In the genomic region with DNA sequence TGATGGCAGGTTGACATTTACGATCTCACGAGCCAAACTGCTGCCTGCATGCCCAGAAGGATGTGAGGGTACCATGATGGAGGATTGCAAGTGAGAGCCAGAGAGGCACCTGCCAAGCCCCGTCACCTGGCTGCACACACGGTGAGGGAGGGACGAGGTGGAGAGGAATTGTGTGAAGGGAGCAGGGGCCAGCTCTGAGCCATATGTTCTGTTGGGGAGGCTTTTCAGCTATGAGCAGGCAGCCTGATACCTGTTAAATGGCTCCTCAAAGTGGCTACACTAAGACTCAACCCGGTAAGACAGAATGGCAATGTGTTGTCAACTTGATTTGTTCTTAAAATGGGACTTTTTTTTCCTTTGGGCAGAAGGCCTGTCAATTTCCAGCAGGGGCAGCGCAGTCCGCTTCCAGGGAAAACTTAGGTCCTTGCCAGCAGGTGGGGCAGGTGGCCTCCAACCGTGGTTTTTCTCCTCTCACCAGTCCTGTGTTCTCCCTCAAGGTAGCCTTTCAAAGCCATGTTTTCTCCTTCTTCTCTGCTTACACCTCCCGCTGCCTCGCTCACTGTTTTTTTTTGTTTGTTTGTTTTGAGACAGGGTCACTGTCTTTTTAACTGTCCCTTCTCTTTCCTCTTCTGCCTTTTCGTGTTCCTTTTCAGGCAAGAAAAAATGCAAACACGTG, we compare ENCODE assay signal across 9 cellular contexts. TPM values are rescaled to one million over a fixed set of nuclear protein-coding genes. Genes with fewer than 3 reads are reported as not detected.
DNase-seq lines count a peak whose midpoint lies in the region; ATAC-seq, FAIRE-seq and TF ChIP-seq lines count a peak whose summit lies in the region.
"Had no signal": no experiment of that assay in that cellular context is flagged by ENCODE, and none has a peak within 500 bp of the region (broad histone marks: within the 10 kb centered on the region; RNA-seq: fewer than 3 reads in every experiment).

No MANE protein-coding gene starts in this region.

- H2AFZ ChIP-seq in GM12878 (ENCODE audit: control insufficient read depth, low read depth, low read length): no peak overlapping the region

- 0 out of 2 replicates have a peak overlapping the region, but pooled peaks have one; percentile 12 for H3K4me2 ChIP-seq in GM12878 (ENCODE audit: control insufficient read depth, insufficient read depth)

- SMC1A ChIA-PET in GM12878 (lab: Charles Lee; ENCODE audit: uncharacterized antibody, unreplicated experiment): interaction anchor here (0.6 to 6.4 kb wide), 15 partner anchors 10 to 252 kb away, joined by 3 to 41 read pairs (median 3); a partner anchor contains a TSS

- TF ChIP-seq CTCF in D721Med (IDR thresholded peaks at IDR 0.05; ENCODE audit: insufficient read depth, missing control alignments): peak; percentile 4
- TF ChIP-seq CTCF in GM12878 (IDR thresholded peaks at IDR 0.05 in 2 of 3, conservative IDR thresholded peaks at IDR 0.05 in 1 of 3; ENCODE audit: control insufficient read depth in 2 of 3, extremely low read depth in 1 of 3, insufficient read depth in 1 of 3, low read depth in 3 of 3, low read length in 3 of 3): peak in 2 of 3 experiments; percentile 10 to 25; a peak in 1 of 6 replicates

- H3K4me1 ChIP-seq in GM12878 (ENCODE audit: control insufficient read depth, insufficient read depth, low read length) (peaks cover 25% of the 10 kb centered on the region), muscle layer of duodenum (ENCODE audit: control insufficient read depth in 1 of 2, insufficient read depth in 2 of 2, low read length in 2 of 2) (peaks cover 16 to 20% of the 10 kb centered on the region in 2 donors)

- no peaks in the 10 kb centered on the region for H3K79me2 ChIP-seq in GM12878 (ENCODE audit: control insufficient read depth, insufficient read depth, low read length)

- no peaks in the 10 kb centered on the region for H3K27me3 ChIP-seq in GM12878 (replicated peaks in 1 of 2; ENCODE audit: control insufficient read depth in 2 of 2, insufficient read depth in 2 of 2, low read length in 1 of 2)
- no peaks in the 10 kb centered on the region for H3K27me3 ChIP-seq in muscle layer of duodenum (ENCODE audit: low read depth, low read length)

- no peak for TF ChIP-seq POLR2A in GM12878 (IDR thresholded peaks at IDR 0.05; ENCODE audit: low read depth, low read length)

- peaks cover 5% of the 10 kb centered on the region; the same call in 1 of the 3 replicates for H3K9me3 ChIP-seq in GM12878 (replicated peaks; ENCODE audit: control insufficient read depth, insufficient read depth, low read length)
- no peaks in the 10 kb centered on the region for H3K9me3 ChIP-seq in muscle layer of duodenum (ENCODE audit: control insufficient read depth in 1 of 2, low read length in 2 of 2)

- BruUV-seq in GM12878 (replicated peaks; lab: Mats Ljungman, UMichigan): no TSS peak

- H3K4me3 Mint-ChIP-seq in activated CD4-positive, alpha-beta memory T cell treated with anti-CD3 and anti-CD28 coated beads, Interleukin-2, amount 10 ng/mL, durations not matched to agents 7 days and 5 days: no peak overlapping the region
- H3K4me3 Mint-ChIP-seq: activated naive CD8-positive, alpha-beta T cell treated with anti-CD3 and anti-CD28 coated beads, Interleukin-2, amount 50 U/mL, for 24 hours had no signal

- H3K27me3 Mint-ChIP-seq in activated CD4-positive, alpha-beta memory T cell treated with anti-CD3 and anti-CD28 coated beads, Interleukin-2, amount 10 ng/mL, durations not matched to agents 7 days and 5 days: peaks cover 2% of the 10 kb centered on the region
- H3K27me3 Mint-ChIP-seq: activated naive CD8-positive, alpha-beta T cell treated with anti-CD3 and anti-CD28 coated beads, Interleukin-2, amount 50 U/mL, for 24 hours had no signal

- TF ChIP-seq RAD21 in GM12878 (IDR thresholded peaks at IDR 0.05; ENCODE audit: insufficient read depth, low read depth, low read length): no peak

- 91% methylated on average over 13 of the region's 13 CpGs for WGBS in GM12878 (ENCODE audit: insufficient coverage, insufficient replicate concordance, low lambda C conversion rate, missing lambda C conversion rate)

- RAD21 ChIA-PET in GM12878 (lab: Charles Lee; ENCODE audit: unreplicated experiment): interaction anchor here (0.6 to 2.9 kb wide), 8 partner anchors 13 to 96 kb away, joined by 3 to 11 read pairs (median 6); no protein-coding TSS in a partner anchor

- CTCF ChIA-PET in GM12878 (lab: Yijun Ruan, JAX): interaction anchor here (0.7 to 3.5 kb wide), 6 partner anchors 10 to 52 kb away, joined by 3 to 15 read pairs (median 4); no protein-coding TSS in a partner anchor
- CTCF ChIA-PET in activated CD4-positive, alpha-beta memory T cell treated with anti-CD3 and anti-CD28 coated beads, Interleukin-2, amount 10 ng/mL, durations not matched to agents 7 days and 5 days (lab: Charles Lee): no interaction called here

- no peaks in the 10 kb centered on the region for H3K9me3 Mint-ChIP-seq in activated CD4-positive, alpha-beta memory T cell treated with anti-CD3 and anti-CD28 coated beads, Interleukin-2, amount 10 ng/mL, durations not matched to agents 7 days and 5 days
- H3K9me3 Mint-ChIP-seq: activated naive CD8-positive, alpha-beta T cell treated with anti-CD3 and anti-CD28 coated beads, Interleukin-2, amount 50 U/mL, for 24 hours had no signal

- H3K4me1 Mint-ChIP-seq in activated CD4-positive, alpha-beta memory T cell treated with anti-CD3 and anti-CD28 coated beads, Interleukin-2, amount 10 ng/mL, durations not matched to agents 7 days and 5 days: peaks cover 13% of the 10 kb centered on the region

- no peak for TF ChIP-seq EP300 in GM12878 (IDR thresholded peaks at IDR 0.05; ENCODE audit: borderline replicate concordance in 1 of 2, control insufficient read depth in 1 of 2, low read depth in 2 of 2, low read length in 2 of 2)

- no peak overlapping the region for H3K27ac Mint-ChIP-seq in activated CD4-positive, alpha-beta memory T cell treated with anti-CD3 and anti-CD28 coated beads, Interleukin-2, amount 10 ng/mL, durations not matched to agents 7 days and 5 days
- H3K27ac Mint-ChIP-seq: activated naive CD8-positive, alpha-beta T cell treated with anti-CD3 and anti-CD28 coated beads, Interleukin-2, amount 50 U/mL, for 24 hours had no signal

- POLR2A ChIA-PET in GM12878 (lab: Charles Lee): interaction anchor here (1.0 to 1.1 kb wide), 2 partner anchors 46 to 47 kb away, joined by 4 to 5 read pairs; no protein-coding TSS in a partner anchor
- POLR2A ChIA-PET in activated CD4-positive, alpha-beta memory T cell treated with anti-CD3 and anti-CD28 coated beads, Interleukin-2, amount 10 ng/mL, durations not matched to agents 7 days and 5 days (lab: Charles Lee): no interaction called here

- no peak overlapping the region for H3K4me3 ChIP-seq in GM12878
- peak overlapping the region in 1 of 2 donors; percentile 18 for H3K4me3 ChIP-seq in muscle layer of duodenum (ENCODE audit: low read depth in 1 of 2, low read length in 2 of 2)

- no peak overlapping the region for H3K9ac ChIP-seq in GM12878 (ENCODE audit: control insufficient read depth, insufficient read depth, low read length)

- FAIRE-seq in D721Med (lab: Jason Lieb, UNC) (no peak), GM12878 (lab: Jason Lieb, UNC) (no peak)

- no peak overlapping the region for H3K27ac ChIP-seq in GM12878 (ENCODE audit: control insufficient read depth, insufficient read depth)
- H3K27ac ChIP-seq in muscle layer of duodenum (ENCODE audit: low read length): peak overlapping the region; percentile 62

- no peaks in the 10 kb centered on the region for H3K36me3 Mint-ChIP-seq in activated CD4-positive, alpha-beta memory T cell treated with anti-CD3 and anti-CD28 coated beads, Interleukin-2, amount 10 ng/mL, durations not matched to agents 7 days and 5 days (ENCODE audit: low read depth)

- intact Hi-C loops in GM12878 (cut with micrococcal nuclease; ENCODE audit: unreplicated experiment): loop anchor here (2.0 to 5.0 kb wide), 2 partner anchors 50 to 64 kb away; no protein-coding TSS in a partner anchor

- in situ Hi-C loops in GM12878 (cut with MboI): no loop called here

- ATAC-seq in GM12878 (no peak), HG03378 (IDR thresholded peaks at IDR 0.05; ENCODE audit: unreplicated experiment) (no peak), GM21786 (IDR thresholded peaks at IDR 0.05; ENCODE audit: unreplicated experiment) (no peak)

- no peaks in the 10 kb centered on the region for H4K20me1 ChIP-seq in GM12878 (ENCODE audit: control insufficient read depth, insufficient read depth)

- no peak for DNase-seq in D721Med (ENCODE audit: insufficient read length, low spot score)
- DNase-seq in NCI-H1417 treated with DMSO at 0.1 percent for 48 hours (lab: John Stamatoyannopoulos, UW): peak; percentile 15
- no peak for DNase-seq in GM12878 (ENCODE audit: low read depth, low spot score)
- no peak for DNase-seq in foreskin melanocyte
- no peak for DNase-seq in activated CD4-positive, alpha-beta memory T cell treated with anti-CD3 and anti-CD28 coated beads, Interleukin-2, amount 10 ng/mL, durations not matched to agents 7 days and 5 days

- H3K36me3 ChIP-seq in GM12878 (ENCODE audit: control insufficient read depth in 2 of 2, insufficient read depth in 2 of 2, low read length in 1 of 2) (no peaks in the 10 kb centered on the region), muscle layer of duodenum (ENCODE audit: control insufficient read depth in 1 of 2, insufficient read depth in 2 of 2, low read length in 2 of 2) (no peaks in the 10 kb centered on the region)

TF ChIP-seq in GM12878, 131 proteins besides CTCF, POLR2A, EP300 and RAD21 (continues in another document):
- no peak for TF ChIP-seq CHD2 (IDR thresholded peaks at IDR 0.05; ENCODE audit: borderline replicate concordance, low read depth, low read length)
- TF ChIP-seq BACH1 (IDR thresholded peaks at IDR 0.05; ENCODE audit: borderline replicate concordance): no peak
- no peak for TF ChIP-seq ZNF622 (IDR thresholded peaks at IDR 0.05)

RNA-seq across cellular contexts. Expression of a gene that starts 57.7 kb away (rescaled TPM):
- 35.6 and 39.6 TPM in 2 replicates for total RNA-seq in GM12878 (2013; cell fraction: nucleolus; rRNA removed)
- 20.1 and 20.4 TPM in 2 replicates for total RNA-seq in GM12878 (2014; rRNA removed)
- total RNA-seq in GM12878 (2014; rRNA removed; fragmentation: Illumina TruSeq; extraction: Trizol): 10.2 and 11.8 TPM in 2 replicates
- 16.1 and 16.8 TPM in 2 replicates for total RNA-seq in GM12878 (2021)
- polyA plus RNA-seq in GM12878 (2011; ENCODE audit: low read depth): 2.0 TPM
- 9.3 and 15.3 TPM in 2 replicates for polyA plus RNA-seq in GM12878 (2011; rRNA removed)
- polyA plus RNA-seq in GM12878 (2011; cell fraction: cytosol; rRNA removed): 3.2 and 3.8 TPM in 2 replicates
- polyA plus RNA-seq in GM12878 (2011; cell fraction: nucleus; rRNA removed): 4.7 and 4.9 TPM in 2 replicates
- polyA plus RNA-seq in GM12878 (2012): 5.0 and 5.9 TPM in 2 replicates
- polyA plus RNA-seq in GM12878 (2014; fragmentation: Illumina TruSeq; extraction: Trizol): 10.5 and 12.9 TPM in 2 replicates
- 1 to 10 TPM; 3.1 to 4.0 TPM for polyA plus RNA-seq in GM12878 (2014; fragmentation: Nextera tagmentation; extraction: Ambion mirVana)
- polyA plus RNA-seq in GM12878 (2014; rRNA removed): 9.6 and 9.7 TPM in 2 replicates
- 1 to 10 TPM; 1.2 to 1.6 TPM for polyA plus RNA-seq in GM12878 (2016; fragmentation: Nextera tagmentation; extraction: Ambion mirVana)
- 5.7 and 8.9 TPM in 2 replicates for polyA minus RNA-seq in GM12878 (2011; rRNA and poly(A)+ RNA removed)
- polyA minus RNA-seq in GM12878 (2011; cell fraction: cytosol; rRNA and poly(A)+ RNA removed): 4.8 and 4.9 TPM in 2 replicates
- 19.3 and 41.0 TPM in 2 replicates for polyA minus RNA-seq in GM12878 (2011; cell fraction: nucleus; rRNA and poly(A)+ RNA removed)
- total RNA-seq in activated CD4-positive, alpha-beta memory T cell treated with anti-CD3 and anti-CD28 coated beads, Interleukin-2, amount 10 ng/mL, durations not matched to agents 7 days and 5 days: 10 to 100 TPM; 17.9 to 18.5 TPM
